In genomic region chr7:131188367-131189339, GRCh38 we compare ENCODE assay signal across 7 cellular contexts.
DNase-seq lines count a peak whose midpoint lies in the region; ATAC-seq and TF ChIP-seq lines count a peak whose summit lies in the region.

No MANE protein-coding gene starts in this region.

- H3K9me3 Mint-ChIP-seq in HFFc6, result peaks cover 13% of the 10 kb centered on the region

- no peak overlapping the region for H3K9ac ChIP-seq in OCI-LY1 (ENCODE audit: low read length)

- H3K4me1 Mint-ChIP-seq in HFFc6 (ENCODE audit: low read depth), result peaks cover 60% of the 10 kb centered on the region

- peak; percentile 74 for ATAC-seq in GM18498 (IDR thresholded peaks at IDR 0.05; ENCODE audit: unreplicated experiment)

- H3K4me1 ChIP-seq in OCI-LY1 (ENCODE audit: insufficient read depth, low read length, severe bottlenecking), result peaks cover 45% of the 10 kb centered on the region

- no peak overlapping the region for H3K4me3 ChIP-seq in OCI-LY1 (ENCODE audit: low read depth, low read length, poor library complexity, severe bottlenecking)

- H3K36me3 Mint-ChIP-seq in HFFc6 (ENCODE audit: low read depth), result peaks cover 12% of the 10 kb centered on the region

- no peaks in the 10 kb centered on the region for H3K27me3 ChIP-seq in OCI-LY1 (ENCODE audit: insufficient read depth, low read length)

- H3K9me3 ChIP-seq in OCI-LY1 (ENCODE audit: low read length), result no peaks in the 10 kb centered on the region

- H3F3A ChIP-seq in OCI-LY1 (ENCODE audit: insufficient read depth, low read length), result no peaks in the 10 kb centered on the region

- TF ChIP-seq CTCF in HFFc6 (IDR thresholded peaks at IDR 0.05), result no peak
- TF ChIP-seq CTCF in OCI-LY1 (IDR thresholded peaks at IDR 0.05; ENCODE audit: low read length), result no peak

- H3K36me3 ChIP-seq in OCI-LY1 (ENCODE audit: insufficient read depth, low read length), result no peaks in the 10 kb centered on the region

- H3K4me2 ChIP-seq in OCI-LY1 (ENCODE audit: low read length), result 0 out of 2 replicates have a peak overlapping the region, but pooled peaks have one; percentile 22

- H3K27ac ChIP-seq in OCI-LY1 (ENCODE audit: low read depth, low read length, poor library complexity, severe bottlenecking), result peak overlapping the region; percentile 55

- no peaks in the 10 kb centered on the region for H3K9me2 ChIP-seq in OCI-LY1 (ENCODE audit: low read depth, low read length)

- DNase-seq in HFFc6, result peak; percentile 99
- DNase-seq in activated T-cell treated with anti-CD3 and anti-CD28 coated beads, Interleukin-2, amount 50 U/mL, for 1 hour, result peak; percentile 54
- peak; percentile 87 for DNase-seq in glomerular visceral epithelial cell (ENCODE audit: extremely low spot score)
- peak; percentile 19 for DNase-seq in stimulated activated CD8-positive, alpha-beta memory T cell treated with anti-CD3 and anti-CD28 coated beads, Interleukin-12 subunit alpha, Interleukin-12 subunit beta, amount 100 ng/mL, for 4 hours (ENCODE audit: low read depth)
- DNase-seq in NCI-H1048 (lab: John Stamatoyannopoulos, UW), result no peak

- no peak overlapping the region for H2AFZ ChIP-seq in OCI-LY1 (ENCODE audit: low read length)

- H3K79me2 ChIP-seq in OCI-LY1 (ENCODE audit: insufficient read depth, low read length), result no peaks in the 10 kb centered on the region

- H4K20me1 ChIP-seq in OCI-LY1 (ENCODE audit: insufficient read depth, low read length), result no peaks in the 10 kb centered on the region

- peak overlapping the region; percentile 73 for H3K4me3 Mint-ChIP-seq in HFFc6

- peaks cover 4% of the 10 kb centered on the region for H3K27me3 Mint-ChIP-seq in HFFc6 (ENCODE audit: insufficient read depth)

- peak overlapping the region; percentile 96 for H3K27ac Mint-ChIP-seq in HFFc6
